21 cellular contexts compared by ENCODE assay signal in the genomic region with DNA sequence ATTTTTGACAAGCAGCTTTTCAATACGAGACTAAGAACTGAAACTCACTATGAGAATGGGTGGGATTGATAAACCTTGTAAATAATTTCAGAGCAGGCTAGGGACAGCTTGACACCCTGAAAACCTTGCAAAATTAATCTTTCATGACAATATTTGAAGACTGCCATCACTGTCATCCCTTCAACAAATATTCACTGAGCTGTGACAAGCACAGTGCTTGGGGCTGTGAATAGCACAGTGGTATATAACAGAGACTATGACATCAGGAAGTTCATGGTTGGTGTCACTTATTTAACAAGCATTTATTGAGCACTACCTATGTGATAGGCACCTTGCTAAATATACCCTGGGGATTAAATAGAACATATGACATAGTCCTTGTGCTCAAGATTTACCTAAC.
A peak's percentile ranks its signal among the peaks of the same experiment; 100 is the strongest.
DNase-seq lines count a peak whose midpoint lies in the region; ATAC-seq and TF ChIP-seq lines count a peak whose summit lies in the region.
"Had no signal": no experiment of that assay in that cellular context is flagged by ENCODE, and none has a peak within 500 bp of the region (broad histone marks: within the 10 kb centered on the region; RNA-seq: fewer than 3 reads in every experiment).

No MANE protein-coding gene starts in this region.

- H3K36me3 ChIP-seq in neural cell (ENCODE audit: insufficient read depth, low read length) (no peaks in the 10 kb centered on the region), lower lobe of right lung (no peaks in the 10 kb centered on the region)
- H3K36me3 ChIP-seq: prostate gland had no signal

- ATAC-seq in GM18858 (IDR thresholded peaks at IDR 0.05; ENCODE audit: unreplicated experiment) (peak; percentile 49), GM19468 (IDR thresholded peaks at IDR 0.05; ENCODE audit: extremely low read depth, unreplicated experiment) (peak; percentile 41), HG03060 (IDR thresholded peaks at IDR 0.05; ENCODE audit: low read depth, unreplicated experiment) (peak; percentile 34), lower lobe of right lung (no peak)
- no peak for ATAC-seq in activated naive CD4-positive, alpha-beta T cell treated with anti-CD3 and anti-CD28 coated beads, Interleukin-2, amount 50 U/mL, for 72 hours
- ATAC-seq: activated CD8-positive, alpha-beta memory T cell treated with anti-CD3 and anti-CD28 coated beads, Interleukin-2, amount 10 ng/mL, durations not matched to agents 7 days and 5 days; foreskin keratinocyte had no signal

- no peaks in the 10 kb centered on the region for H3K36me3 Mint-ChIP-seq in activated naive CD4-positive, alpha-beta T cell treated with anti-CD3 and anti-CD28 coated beads, Interleukin-2, amount 50 U/mL, for 72 hours
- H3K36me3 Mint-ChIP-seq: activated CD8-positive, alpha-beta memory T cell treated with anti-CD3 and anti-CD28 coated beads, Interleukin-2, amount 10 ng/mL, durations not matched to agents 7 days and 5 days had no signal

- no peak overlapping the region for H3K4me3 ChIP-seq in neural cell (ENCODE audit: low read length)
- no peak overlapping the region for H3K4me3 ChIP-seq in lower lobe of right lung
- H3K4me3 ChIP-seq: prostate gland, skin epidermis had no signal

- peak; percentile 95 for TF ChIP-seq EP300 in neural cell (conservative IDR thresholded peaks at IDR 0.05; ENCODE audit: poor library complexity, severe bottlenecking)

- no peak for DNase-seq in NCI-H748 treated with DMSO at 0.1 percent for 48 hours (lab: John Stamatoyannopoulos, UW)
- DNase-seq in lower lobe of right lung = no peak
- DNase-seq in activated naive CD4-positive, alpha-beta T cell treated with anti-CD3 and anti-CD28 coated beads, Interleukin-2, amount 50 U/mL, for 72 hours (ENCODE audit: low spot score in 2 of 2) = no peak
- DNase-seq: activated CD4-positive, alpha-beta T cell treated with anti-CD3 and anti-CD28 coated beads for 1 hour; activated CD8-positive, alpha-beta memory T cell treated with anti-CD3 and anti-CD28 coated beads, Interleukin-2, amount 10 ng/mL, durations not matched to agents 7 days and 5 days; COR-L47; foreskin keratinocyte; left colon; midbrain; MV-4-11; NCI-H187 treated with DMSO at 0.1 percent for 48 hours; nephron progenitor cell; stimulated activated CD4-positive, alpha-beta T cell treated with anti-CD3 and anti-CD28 coated beads, Interleukin-4, amount 100 ng/mL, for 1 hour had no signal

- peaks cover 0 to 4% of the 10 kb centered on the region in 2 donors for H3K9me3 Mint-ChIP-seq in activated naive CD4-positive, alpha-beta T cell treated with anti-CD3 and anti-CD28 coated beads, Interleukin-2, amount 50 U/mL, for 72 hours
- H3K9me3 Mint-ChIP-seq: activated T-helper 2 cell treated with anti-CD3 and anti-CD28 coated beads, Interferon-gamma antibody, Interleukin-2, Interleukin-4, amounts not matched to agents 10 μg/mL and 5 μg/mL and 100 μg/mL, durations not matched to agents 14 hours and 24 hours and 36 hours; nephron progenitor cell had no signal

- H2AFZ ChIP-seq in neural cell (ENCODE audit: low read depth, low read length) = no peak overlapping the region

- peak overlapping the region; percentile 40 for H3K27ac ChIP-seq in neural cell (ENCODE audit: low read length)
- H3K27ac ChIP-seq in lower lobe of right lung = no peak overlapping the region
- H3K27ac ChIP-seq: foreskin keratinocyte, prostate gland, RWPE1, skin epidermis had no signal

- no peak overlapping the region for H3K9ac ChIP-seq in neural cell (ENCODE audit: low read length)

- H3K9me2 ChIP-seq in neural cell (ENCODE audit: insufficient read depth, low read length) = no peaks in the 10 kb centered on the region

- no peak overlapping the region for H3K27ac Mint-ChIP-seq in activated naive CD4-positive, alpha-beta T cell treated with anti-CD3 and anti-CD28 coated beads, Interleukin-2, amount 50 U/mL, for 72 hours
- H3K27ac Mint-ChIP-seq: activated CD8-positive, alpha-beta memory T cell treated with anti-CD3 and anti-CD28 coated beads, Interleukin-2, amount 10 ng/mL, durations not matched to agents 7 days and 5 days; activated T-helper 2 cell treated with anti-CD3 and anti-CD28 coated beads, Interferon-gamma antibody, Interleukin-2, Interleukin-4, amounts not matched to agents 10 μg/mL and 5 μg/mL and 100 μg/mL, durations not matched to agents 14 hours and 24 hours and 36 hours; nephron progenitor cell had no signal

- H3K4me1 ChIP-seq in lower lobe of right lung = no peaks in the 10 kb centered on the region
- H3K4me1 ChIP-seq: foreskin keratinocyte, prostate gland had no signal

- H3K27me3 ChIP-seq in neural cell (ENCODE audit: insufficient read depth, low read depth, low read length) (no peaks in the 10 kb centered on the region), lower lobe of right lung (ENCODE audit: low read depth) (no peaks in the 10 kb centered on the region)
- H3K27me3 ChIP-seq: foreskin keratinocyte had no signal

- no peak overlapping the region for H3K4me2 ChIP-seq in neural cell (ENCODE audit: low read length)

- H4K20me1 ChIP-seq in neural cell (ENCODE audit: insufficient read depth) = no peaks in the 10 kb centered on the region

- no peak for TF ChIP-seq RAD21 in neural cell (conservative IDR thresholded peaks at IDR 0.05)

- H3K79me2 ChIP-seq in neural cell (replicated peaks; ENCODE audit: insufficient read depth, low read length) = no peaks in the 10 kb centered on the region

- no peak for TF ChIP-seq CTCF in neural cell (IDR thresholded peaks at IDR 0.05; ENCODE audit: poor library complexity, severe bottlenecking)
- TF ChIP-seq CTCF in lower lobe of right lung (IDR thresholded peaks at IDR 0.05) = no peak

- no peaks in the 10 kb centered on the region for H3F3A ChIP-seq in neural cell (ENCODE audit: insufficient read depth, low read length, poor library complexity, severe bottlenecking)

- intact Hi-C loops in lower lobe of right lung (cut with DNase I) = no loop called here

- H3K9me3 ChIP-seq in neural cell (ENCODE audit: low read length) = no peaks in the 10 kb centered on the region
- no peaks in the 10 kb centered on the region for H3K9me3 ChIP-seq in lower lobe of right lung
- H3K9me3 ChIP-seq: prostate gland had no signal

TF ChIP-seq in neural cell, 6 proteins besides CTCF, POLR2A, EP300 and RAD21:
- TF ChIP-seq POLR2AphosphoS5 (IDR thresholded peaks at IDR 0.05) = peak; percentile 68
- TF ChIP-seq MXI1 (conservative IDR thresholded peaks at IDR 0.05; ENCODE audit: poor library complexity, severe bottlenecking) = no peak
- no peak for TF ChIP-seq TAF1 (IDR thresholded peaks at IDR 0.05; ENCODE audit: low read depth)
- TF ChIP-seq SMC3 (conservative IDR thresholded peaks at IDR 0.05; ENCODE audit: poor library complexity) = peak; percentile 13
- TF ChIP-seq, protein P1, sequence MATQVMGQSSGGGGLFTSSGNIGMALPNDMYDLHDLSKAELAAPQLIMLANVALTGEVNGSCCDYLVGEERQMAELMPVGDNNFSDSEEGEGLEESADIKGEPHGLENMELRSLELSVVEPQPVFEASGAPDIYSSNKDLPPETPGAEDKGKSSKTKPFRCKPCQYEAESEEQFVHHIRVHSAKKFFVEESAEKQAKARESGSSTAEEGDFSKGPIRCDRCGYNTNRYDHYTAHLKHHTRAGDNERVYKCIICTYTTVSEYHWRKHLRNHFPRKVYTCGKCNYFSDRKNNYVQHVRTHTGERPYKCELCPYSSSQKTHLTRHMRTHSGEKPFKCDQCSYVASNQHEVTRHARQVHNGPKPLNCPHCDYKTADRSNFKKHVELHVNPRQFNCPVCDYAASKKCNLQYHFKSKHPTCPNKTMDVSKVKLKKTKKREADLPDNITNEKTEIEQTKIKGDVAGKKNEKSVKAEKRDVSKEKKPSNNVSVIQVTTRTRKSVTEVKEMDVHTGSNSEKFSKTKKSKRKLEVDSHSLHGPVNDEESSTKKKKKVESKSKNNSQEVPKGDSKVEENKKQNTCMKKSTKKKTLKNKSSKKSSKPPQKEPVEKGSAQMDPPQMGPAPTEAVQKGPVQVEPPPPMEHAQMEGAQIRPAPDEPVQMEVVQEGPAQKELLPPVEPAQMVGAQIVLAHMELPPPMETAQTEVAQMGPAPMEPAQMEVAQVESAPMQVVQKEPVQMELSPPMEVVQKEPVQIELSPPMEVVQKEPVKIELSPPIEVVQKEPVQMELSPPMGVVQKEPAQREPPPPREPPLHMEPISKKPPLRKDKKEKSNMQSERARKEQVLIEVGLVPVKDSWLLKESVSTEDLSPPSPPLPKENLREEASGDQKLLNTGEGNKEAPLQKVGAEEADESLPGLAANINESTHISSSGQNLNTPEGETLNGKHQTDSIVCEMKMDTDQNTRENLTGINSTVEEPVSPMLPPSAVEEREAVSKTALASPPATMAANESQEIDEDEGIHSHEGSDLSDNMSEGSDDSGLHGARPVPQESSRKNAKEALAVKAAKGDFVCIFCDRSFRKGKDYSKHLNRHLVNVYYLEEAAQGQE (IDR thresholded peaks at IDR 0.05; ENCODE audit: borderline replicate concordance) = no peak
- no peak for TF ChIP-seq EZH2 (IDR thresholded peaks at IDR 0.05; ENCODE audit: borderline replicate concordance, insufficient read depth, low read length, poor library complexity, severe bottlenecking)

Comparison
In these comparisons a context has a peak if more than half of its experiments do, and no peak if none do; other contexts are left out.
1. ATAC-seq: peak in GM18858 (single experiment), GM19468 (single experiment) and HG03060 (single experiment); none in lower lobe of right lung (0 of 2) and activated naive CD4-positive, alpha-beta T cell treated with anti-CD3 and anti-CD28 coated beads, Interleukin-2, amount 50 U/mL, for 72 hours (0 of 2).